ENCODE assay signal across 27 cellular contexts in genomic region chr7:12107841-12108249, GRCh38.
DNase-seq lines count a peak whose midpoint lies in the region; TF ChIP-seq lines count a peak whose summit lies in the region.
"Had no signal": no experiment of that assay in that cellular context is flagged by ENCODE, and none has a peak within 500 bp of the region (broad histone marks: within the 10 kb centered on the region; RNA-seq: fewer than 3 reads in every experiment).

No MANE protein-coding gene starts in this region.

- intact Hi-C loops in Caco-2 (cut with micrococcal nuclease; ENCODE audit: unreplicated experiment): loop anchor here (1.0 to 5.0 kb wide), 8 partner anchors 15 to 133 kb away; partner anchors contain the start of gene TMEM106B

- H3K4me1 Mint-ChIP-seq in Caco-2 (ENCODE audit: low read depth, unreplicated experiment) (peaks cover 11% of the 10 kb centered on the region), nephron (peaks cover 22% of the 10 kb centered on the region)

- peak; percentile 45 to 63 for DNase-seq in Caco-2
- peak; percentile 44 for DNase-seq in HuH-7 (ENCODE audit: low spot score)
- DNase-seq in epidermal melanocyte (ENCODE audit: insufficient read length, low spot score): peak; percentile 25
- no peak for DNase-seq in COLO829 (ENCODE audit: low spot score)
- no peak for DNase-seq in activated CD8-positive, alpha-beta memory T cell treated with anti-CD3 and anti-CD28 coated beads, Interleukin-2, amount 50 U/mL, for 4 hours
- DNase-seq in stimulated activated CD4-positive, alpha-beta T cell treated with anti-CD3 and anti-CD28 coated beads, Interleukin-4, amount 100 ng/mL, for 24 hours: no peak
- no peak for DNase-seq in iPS-NIHi7 (ENCODE audit: extremely low spot score)
- DNase-seq: ACHN; activated CD4-positive, alpha-beta T cell treated with anti-CD3 and anti-CD28 coated beads for 4 hours; activated naive CD4-positive, alpha-beta T cell treated with anti-CD3 and anti-CD28 coated beads for 36 hours; activated T-cell treated with anti-CD3 and anti-CD28 coated beads, Interleukin-2, amount 50 U/mL, for 72 hours; amygdala; Calu3; endodermal cell; kidney glomerular epithelial cell; MV-4-11; naive thymus-derived CD8-positive, alpha-beta T cell; NCI-H1694 treated with DMSO at 0.1 percent for 48 hours; NCI-H2171 treated with DMSO at 0.1 percent for 48 hours; NCI-H524; Peyer's patch; stimulated activated CD4-positive, alpha-beta T cell treated with anti-CD3 and anti-CD28 coated beads, Interleukin-4, amount 100 ng/mL, for 1 hour; stimulated activated naive CD4-positive, alpha-beta T cell had no signal

- H3K9me3 ChIP-seq in Caco-2: no peaks in the 10 kb centered on the region
- H3K9me3 ChIP-seq: Peyer's patch, SJSA1, thoracic aorta had no signal

- no TSS peak for BruUV-seq in Caco-2 (replicated peaks; lab: Mats Ljungman, UMichigan)

- H3K9me3 Mint-ChIP-seq in Caco-2 (ENCODE audit: unreplicated experiment) (no peaks in the 10 kb centered on the region), nephron (no peaks in the 10 kb centered on the region)
- H3K9me3 Mint-ChIP-seq: activated naive CD4-positive, alpha-beta T cell treated with anti-CD3 and anti-CD28 coated beads for 36 hours; activated T-cell treated with anti-CD3 and anti-CD28 coated beads, Interleukin-2, amount 50 U/mL, for 72 hours; endodermal cell; naive thymus-derived CD8-positive, alpha-beta T cell had no signal

- H3K27me3 ChIP-seq in Caco-2 (replicated peaks; ENCODE audit: control insufficient read depth, insufficient read depth, low read length): no peaks in the 10 kb centered on the region
- H3K27me3 ChIP-seq: BLaER1 treated with 17β-estradiol and CSF1 and Interleukin-3, amounts not matched to agents 10 nM and 100 nM; Peyer's patch had no signal

- CTCF ChIA-PET in Caco-2 (lab: Charles Lee): interaction anchor here (0.7 kb wide), 1 partner anchor 136 kb away, joined by 3 read pairs; no protein-coding TSS in a partner anchor

- no peaks in the 10 kb centered on the region; the same call in 1 of the 2 replicates for H3K36me3 ChIP-seq in Caco-2 (ENCODE audit: control insufficient read depth, insufficient read depth, low read length)
- H3K36me3 ChIP-seq: BLaER1 treated with 17β-estradiol and CSF1 and Interleukin-3, amounts not matched to agents 10 nM and 100 nM; Peyer's patch; SJSA1; thoracic aorta had no signal

- H3K4me3 ChIP-seq in Caco-2 (ENCODE audit: low read depth, low read length): no peak overlapping the region
- H3K4me3 ChIP-seq: BLaER1 treated with 17β-estradiol and CSF1 and Interleukin-3, amounts not matched to agents 10 nM and 100 nM; Peyer's patch; SJSA1; thoracic aorta had no signal

- H3K4me3 Mint-ChIP-seq in Caco-2 (ENCODE audit: unreplicated experiment) (peak overlapping the region; percentile 15), nephron (no peak overlapping the region)
- H3K4me3 Mint-ChIP-seq: activated naive CD4-positive, alpha-beta T cell treated with anti-CD3 and anti-CD28 coated beads for 36 hours; activated T-cell treated with anti-CD3 and anti-CD28 coated beads, Interleukin-2, amount 50 U/mL, for 72 hours; endodermal cell; naive thymus-derived CD8-positive, alpha-beta T cell had no signal

- peaks cover 6% of the 10 kb centered on the region for H3K36me3 Mint-ChIP-seq in Caco-2 (ENCODE audit: insufficient read depth, unreplicated experiment)
- H3K36me3 Mint-ChIP-seq in nephron (ENCODE audit: low read depth): no peaks in the 10 kb centered on the region

- H3K27ac Mint-ChIP-seq in Caco-2 (ENCODE audit: unreplicated experiment) (peak overlapping the region; percentile 24), nephron (peak overlapping the region; percentile 69 to 88 (median 85))
- H3K27ac Mint-ChIP-seq: activated naive CD4-positive, alpha-beta T cell treated with anti-CD3 and anti-CD28 coated beads for 36 hours; activated T-cell treated with anti-CD3 and anti-CD28 coated beads, Interleukin-2, amount 50 U/mL, for 72 hours; endodermal cell; naive thymus-derived CD8-positive, alpha-beta T cell had no signal

- H3K27me3 Mint-ChIP-seq in Caco-2 (ENCODE audit: insufficient read depth, unreplicated experiment) (no peaks in the 10 kb centered on the region), nephron (ENCODE audit: low read depth) (no peaks in the 10 kb centered on the region)

- TF ChIP-seq CTCF in Caco-2 (IDR thresholded peaks at IDR 0.05; ENCODE audit: insufficient read depth in 1 of 2, low read depth in 1 of 2, low read length in 1 of 2, severe bottlenecking in 1 of 2, unreplicated experiment in 1 of 2) (no peak), nephron (IDR thresholded peaks at IDR 0.05; ENCODE audit: unreplicated experiment in 3 of 3) (no peak)

- POLR2A ChIA-PET in Caco-2 (lab: Charles Lee): interaction anchor here (1.4 to 1.6 kb wide), 2 partner anchors 103 to 104 kb away, joined by 4 to 10 read pairs; partner anchors contain the start of gene TMEM106B

- H3K4me1 ChIP-seq in Caco-2: peaks cover 66% of the 10 kb centered on the region
- H3K4me1 ChIP-seq: BLaER1 treated with 17β-estradiol and CSF1 and Interleukin-3, amounts not matched to agents 10 nM and 100 nM; Peyer's patch had no signal

Comparison
In these comparisons a context has a peak if more than half of its experiments do, and no peak if none do; other contexts are left out.
1. DNase-seq: peak in Caco-2 (2 of 2), HuH-7 (single experiment) and epidermal melanocyte (single experiment); none in COLO829 (single experiment), activated CD8-positive, alpha-beta memory T cell treated with anti-CD3 and anti-CD28 coated beads, Interleukin-2, amount 50 U/mL, for 4 hours (single experiment), stimulated activated CD4-positive, alpha-beta T cell treated with anti-CD3 and anti-CD28 coated beads, Interleukin-4, amount 100 ng/mL, for 24 hours (single experiment) and iPS-NIHi7 (single experiment).